22 cellular contexts compared by ENCODE assay signal in the genomic region with DNA sequence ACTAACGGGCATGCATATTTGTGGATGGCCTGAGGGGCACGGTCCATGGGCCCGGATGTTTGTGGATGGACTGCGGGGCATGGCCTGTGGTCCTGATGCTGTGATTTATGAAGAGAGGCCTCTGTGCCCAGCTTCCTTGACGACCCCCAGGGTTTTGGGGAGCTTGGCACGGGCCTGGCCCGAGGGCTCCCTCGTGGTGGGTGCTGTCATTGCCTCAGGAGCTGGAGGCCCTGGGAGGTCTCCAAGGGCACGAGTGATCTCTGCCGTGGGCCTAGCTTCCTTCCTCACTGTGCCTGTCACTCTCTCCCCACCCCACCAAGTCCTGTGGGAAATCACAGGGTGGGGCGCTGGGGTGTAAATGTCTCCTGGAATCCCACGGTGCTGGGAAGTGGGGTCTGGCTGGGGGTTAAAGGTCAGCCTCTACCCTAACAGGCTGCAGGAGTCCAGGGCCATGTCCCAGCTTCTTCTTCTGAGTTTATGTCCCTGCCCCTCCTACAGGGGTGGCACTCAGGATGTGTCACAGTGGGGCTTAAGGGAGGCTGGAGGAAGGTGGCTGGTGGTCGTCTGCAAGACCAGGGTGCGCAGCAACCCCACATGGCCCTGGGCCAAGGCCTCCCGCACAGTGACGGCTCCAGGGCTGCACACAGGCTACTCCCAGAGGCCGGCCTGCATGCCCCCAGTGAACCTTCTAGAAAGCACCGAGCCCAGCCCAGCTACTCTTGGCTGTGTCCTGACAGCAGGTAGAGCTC. TPM values are rescaled to one million over a fixed set of nuclear protein-coding genes. Genes with fewer than 3 reads are reported as not detected.
A peak's percentile ranks its signal among the peaks of the same experiment; 100 is the strongest.
DNase-seq lines count a peak whose midpoint lies in the region; ATAC-seq and TF ChIP-seq lines count a peak whose summit lies in the region.
"Had no signal": no experiment of that assay in that cellular context is flagged by ENCODE, and none has a peak within 500 bp of the region (broad histone marks: within the 10 kb centered on the region; RNA-seq: fewer than 3 reads in every experiment).

No MANE protein-coding gene starts in this region.

- H4K8ac ChIP-seq in neuronal stem cell (ENCODE audit: low read depth, low read length), result no peak overlapping the region

- H3K4me1 Mint-ChIP-seq in activated naive CD8-positive, alpha-beta T cell treated with anti-CD3 and anti-CD28 coated beads for 36 hours, result no peaks in the 10 kb centered on the region
- no peaks in the 10 kb centered on the region for H3K4me1 Mint-ChIP-seq in activated naive CD8-positive, alpha-beta T cell treated with anti-CD3 and anti-CD28 coated beads, Interleukin-2, amount 50 U/mL, for 24 hours
- H3K4me1 Mint-ChIP-seq in stimulated activated naive CD8-positive, alpha-beta T cell treated with anti-CD3 and anti-CD28 coated beads, Interleukin-15, amount 100 ng/mL, for 72 hours, result no peaks in the 10 kb centered on the region
- no peaks in the 10 kb centered on the region for H3K4me1 Mint-ChIP-seq in stimulated activated memory B cell treated with anti-CD40 and anti-IgM and Interleukin-4, amounts not matched to agents 10 μg/mL and 1 μg/mL and 100 μg/mL, for 72 hours
- H3K4me1 Mint-ChIP-seq: GM23338, H9 had no signal

- no peak overlapping the region for H2BK15ac ChIP-seq in neuronal stem cell (ENCODE audit: low read length)

- H3K9me3 Mint-ChIP-seq in activated naive CD8-positive, alpha-beta T cell treated with anti-CD3 and anti-CD28 coated beads for 36 hours, result peaks cover under 1% of the 10 kb centered on the region
- H3K9me3 Mint-ChIP-seq in activated naive CD8-positive, alpha-beta T cell treated with anti-CD3 and anti-CD28 coated beads, Interleukin-2, amount 50 U/mL, for 24 hours, result no peaks in the 10 kb centered on the region
- no peaks in the 10 kb centered on the region for H3K9me3 Mint-ChIP-seq in stimulated activated naive CD8-positive, alpha-beta T cell treated with anti-CD3 and anti-CD28 coated beads, Interleukin-15, amount 100 ng/mL, for 72 hours
- H3K9me3 Mint-ChIP-seq in stimulated activated memory B cell treated with anti-CD40 and anti-IgM and Interleukin-4, amounts not matched to agents 10 μg/mL and 1 μg/mL and 100 μg/mL, for 72 hours, result no peaks in the 10 kb centered on the region
- H3K9me3 Mint-ChIP-seq: CD4-positive, CD25-positive, alpha-beta regulatory T cell had no signal

- H3K4ac ChIP-seq in neuronal stem cell (ENCODE audit: low read length), result no peak overlapping the region

- H3K27me3 ChIP-seq in neuronal stem cell (ENCODE audit: control insufficient read depth in 3 of 3, insufficient read depth in 3 of 3, low read depth in 1 of 3, low read length in 3 of 3) (no peaks in the 10 kb centered on the region), WERI-Rb-1 (ENCODE audit: insufficient read depth, low read depth, severe bottlenecking) (no peaks in the 10 kb centered on the region)
- H3K27me3 ChIP-seq: BE2C had no signal

- no peak for ATAC-seq in activated naive CD8-positive, alpha-beta T cell treated with anti-CD3 and anti-CD28 coated beads, Interleukin-2, amount 50 U/mL, for 24 hours
- peak; percentile 13 for ATAC-seq in stimulated activated naive CD8-positive, alpha-beta T cell treated with anti-CD3 and anti-CD28 coated beads, Interleukin-15, Interleukin-2, amounts not matched to agents 100 U/mL and 50 U/mL, for 24 hours
- ATAC-seq in stimulated activated naive CD8-positive, alpha-beta T cell treated with anti-CD3 and anti-CD28 coated beads, Interleukin-15, amount 100 ng/mL, for 72 hours, result no peak
- peak; percentile 22 for ATAC-seq in stimulated activated memory B cell treated with anti-CD40 and anti-IgM and Interleukin-4, amounts not matched to agents 10 μg/mL and 1 μg/mL and 100 μg/mL, for 72 hours
- ATAC-seq: A549; CD8-positive, alpha-beta T cell; GM23338; HCT116 had no signal

- no peak overlapping the region for H2AK5ac ChIP-seq in neuronal stem cell (ENCODE audit: low read depth, low read length)

- H2AFZ ChIP-seq in neuronal stem cell (ENCODE audit: low read length), result no peak overlapping the region
- H2AFZ ChIP-seq: GM23338 had no signal

- WGBS in neuronal stem cell (ENCODE audit: extremely low coverage in 2 of 2, insufficient read length in 2 of 2, insufficient replicate concordance in 1 of 2), 2 donors, result no CpG with 5 or more reads among the region's 18 CpGs

- H2BK12ac ChIP-seq in neuronal stem cell (ENCODE audit: low read length), result no peak overlapping the region

- H4K91ac ChIP-seq in neuronal stem cell (ENCODE audit: low read depth, low read length, poor library complexity), result no peak overlapping the region

- no peak overlapping the region for H3K4me3 Mint-ChIP-seq in activated naive CD8-positive, alpha-beta T cell treated with anti-CD3 and anti-CD28 coated beads for 36 hours
- H3K4me3 Mint-ChIP-seq in activated naive CD8-positive, alpha-beta T cell treated with anti-CD3 and anti-CD28 coated beads, Interleukin-2, amount 50 U/mL, for 24 hours, result no peak overlapping the region
- no peak overlapping the region for H3K4me3 Mint-ChIP-seq in stimulated activated naive CD8-positive, alpha-beta T cell treated with anti-CD3 and anti-CD28 coated beads, Interleukin-15, amount 100 ng/mL, for 72 hours
- no peak overlapping the region for H3K4me3 Mint-ChIP-seq in stimulated activated memory B cell treated with anti-CD40 and anti-IgM and Interleukin-4, amounts not matched to agents 10 μg/mL and 1 μg/mL and 100 μg/mL, for 72 hours
- H3K4me3 Mint-ChIP-seq: CD4-positive, CD25-positive, alpha-beta regulatory T cell; CD8-positive, alpha-beta T cell; GM23338; H9 had no signal

- H3K9ac ChIP-seq in neuronal stem cell (ENCODE audit: low read depth, low read length, poor library complexity), result no peak overlapping the region

- DNase-seq in activated naive CD8-positive, alpha-beta T cell treated with anti-CD3 and anti-CD28 coated beads for 36 hours, result no peak
- DNase-seq in activated naive CD8-positive, alpha-beta T cell treated with anti-CD3 and anti-CD28 coated beads, Interleukin-2, amount 50 U/mL, for 24 hours, result no peak
- no peak for DNase-seq in stimulated activated naive CD8-positive, alpha-beta T cell treated with anti-CD3 and anti-CD28 coated beads, Interleukin-15, Interleukin-2, amounts not matched to agents 100 U/mL and 50 U/mL, for 24 hours
- DNase-seq in stimulated activated naive CD8-positive, alpha-beta T cell treated with anti-CD3 and anti-CD28 coated beads, Interleukin-15, amount 100 ng/mL, for 72 hours, result no peak
- DNase-seq in neuronal stem cell (ENCODE audit: low spot score) (no peak), NCI-H748 (lab: John Stamatoyannopoulos, UW; ENCODE audit: unreplicated experiment) (no peak), WERI-Rb-1 (no peak)
- DNase-seq: 8988T; ACHN; AML-193; BE2C; Caco-2; CD4-positive, CD25-positive, alpha-beta regulatory T cell; CD8-positive, alpha-beta T cell; DMS153; DND-41; H9 had no signal

- H3K4me2 ChIP-seq in neuronal stem cell (ENCODE audit: insufficient read depth, low read length, poor library complexity, severe bottlenecking), result no peak overlapping the region
- H3K4me2 ChIP-seq: A549, GM23338 had no signal

- peak overlapping the region; percentile 75 for H2BK5ac ChIP-seq in neuronal stem cell (ENCODE audit: low read length)

- H3K27ac ChIP-seq in neuronal stem cell (replicated peaks; ENCODE audit: low read length) (no peak overlapping the region), WERI-Rb-1 (no peak overlapping the region)
- H3K27ac ChIP-seq: A549, C4-2B had no signal

- no peak overlapping the region for H2BK120ac ChIP-seq in neuronal stem cell (ENCODE audit: low read depth, low read length)

- H3K9me3 ChIP-seq in neuronal stem cell (replicated peaks in 1 of 2; ENCODE audit: control insufficient read depth in 2 of 2, insufficient read depth in 1 of 2, low read depth in 1 of 2, low read length in 2 of 2) (peaks cover 0 to 6% of the 10 kb centered on the region in 2 donors), WERI-Rb-1 (ENCODE audit: severe bottlenecking) (no peaks in the 10 kb centered on the region)
- H3K9me3 ChIP-seq: A549, Caco-2 had no signal

- TF ChIP-seq CTCF in WERI-Rb-1 (IDR thresholded peaks at IDR 0.05; ENCODE audit: low read depth, low read length), result no peak

- H3K4me3 ChIP-seq in neuronal stem cell (ENCODE audit: low read length in 2 of 2) (peak overlapping the region in 1 of 2 donors; percentile 38), WERI-Rb-1 (ENCODE audit: low read depth, low read length) (no peak overlapping the region)
- H3K4me3 ChIP-seq: A549, GM23338 had no signal

- no peaks in the 10 kb centered on the region for H3K27me3 Mint-ChIP-seq in activated naive CD8-positive, alpha-beta T cell treated with anti-CD3 and anti-CD28 coated beads for 36 hours
- no peaks in the 10 kb centered on the region for H3K27me3 Mint-ChIP-seq in activated naive CD8-positive, alpha-beta T cell treated with anti-CD3 and anti-CD28 coated beads, Interleukin-2, amount 50 U/mL, for 24 hours
- H3K27me3 Mint-ChIP-seq in stimulated activated naive CD8-positive, alpha-beta T cell treated with anti-CD3 and anti-CD28 coated beads, Interleukin-15, amount 100 ng/mL, for 72 hours, result no peaks in the 10 kb centered on the region
- no peaks in the 10 kb centered on the region for H3K27me3 Mint-ChIP-seq in stimulated activated memory B cell treated with anti-CD40 and anti-IgM and Interleukin-4, amounts not matched to agents 10 μg/mL and 1 μg/mL and 100 μg/mL, for 72 hours
- H3K27me3 Mint-ChIP-seq: CD4-positive, CD25-positive, alpha-beta regulatory T cell had no signal

- H3K36me3 ChIP-seq in neuronal stem cell (replicated peaks in 1 of 2; ENCODE audit: control insufficient read depth in 2 of 2, insufficient read depth in 2 of 2, low read length in 2 of 2), result peaks cover 2 to 75% of the 10 kb centered on the region in 2 donors
- no peaks in the 10 kb centered on the region; the same call in 1 of the 2 replicates for H3K36me3 ChIP-seq in WERI-Rb-1
- H3K36me3 ChIP-seq: BE2C had no signal

- peak overlapping the region; percentile 20 for H3K27ac Mint-ChIP-seq in activated naive CD8-positive, alpha-beta T cell treated with anti-CD3 and anti-CD28 coated beads for 36 hours
- H3K27ac Mint-ChIP-seq in activated naive CD8-positive, alpha-beta T cell treated with anti-CD3 and anti-CD28 coated beads, Interleukin-2, amount 50 U/mL, for 24 hours, result no peak overlapping the region
- peak overlapping the region in 1 of 2 donors; percentile 89 for H3K27ac Mint-ChIP-seq in stimulated activated naive CD8-positive, alpha-beta T cell treated with anti-CD3 and anti-CD28 coated beads, Interleukin-15, amount 100 ng/mL, for 72 hours
- H3K27ac Mint-ChIP-seq in stimulated activated memory B cell treated with anti-CD40 and anti-IgM and Interleukin-4, amounts not matched to agents 10 μg/mL and 1 μg/mL and 100 μg/mL, for 72 hours, result no peak overlapping the region
- H3K27ac Mint-ChIP-seq: CD4-positive, CD25-positive, alpha-beta regulatory T cell; CD8-positive, alpha-beta T cell; GM23338; H9 had no signal

- no peak overlapping the region for H3K23ac ChIP-seq in neuronal stem cell (ENCODE audit: low read depth, low read length, poor library complexity)

- H3K79me1 ChIP-seq in neuronal stem cell (ENCODE audit: low read depth, low read length), result peaks cover 1% of the 10 kb centered on the region

- peak overlapping the region; percentile 14 for H3K14ac ChIP-seq in neuronal stem cell (ENCODE audit: low read length)

- H3K4me1 ChIP-seq in neuronal stem cell (ENCODE audit: control insufficient read depth in 2 of 2, insufficient read depth in 1 of 2, low read depth in 1 of 2, low read length in 2 of 2), result no peaks in the 10 kb centered on the region
- H3K4me1 ChIP-seq: A549, BE2C, Caco-2 had no signal

- peaks cover 7% of the 10 kb centered on the region for H3K36me3 Mint-ChIP-seq in activated naive CD8-positive, alpha-beta T cell treated with anti-CD3 and anti-CD28 coated beads for 36 hours
- peaks cover 4% of the 10 kb centered on the region for H3K36me3 Mint-ChIP-seq in activated naive CD8-positive, alpha-beta T cell treated with anti-CD3 and anti-CD28 coated beads, Interleukin-2, amount 50 U/mL, for 24 hours (ENCODE audit: low read depth)
- H3K36me3 Mint-ChIP-seq in stimulated activated memory B cell treated with anti-CD40 and anti-IgM and Interleukin-4, amounts not matched to agents 10 μg/mL and 1 μg/mL and 100 μg/mL, for 72 hours, result no peaks in the 10 kb centered on the region

- no peak overlapping the region for H3K18ac ChIP-seq in neuronal stem cell (ENCODE audit: low read length)

RNA-seq across cellular contexts. Expression of a gene that starts 27.6 kb away (rescaled TPM):
- 100 to 1,000 TPM in 1 of 2 experiments, 10 to 100 TPM in 1; 94.0 to 109 TPM for total RNA-seq in activated naive CD8-positive, alpha-beta T cell treated with anti-CD3 and anti-CD28 coated beads for 36 hours
- polyA plus RNA-seq in neuronal stem cell (2013, experiment 1 of 2), result 112 TPM
- polyA plus RNA-seq in neuronal stem cell (2013, experiment 2 of 2), result 111 TPM

Comparison
In these comparisons a context has a peak if more than half of its experiments do, and no peak if none do; other contexts are left out.
1. ATAC-seq: peak in stimulated activated naive CD8-positive, alpha-beta T cell treated with anti-CD3 and anti-CD28 coated beads, Interleukin-15, Interleukin-2, amounts not matched to agents 100 U/mL and 50 U/mL, for 24 hours (single experiment) and stimulated activated memory B cell treated with anti-CD40 and anti-IgM and Interleukin-4, amounts not matched to agents 10 μg/mL and 1 μg/mL and 100 μg/mL, for 72 hours (single experiment); none in activated naive CD8-positive, alpha-beta T cell treated with anti-CD3 and anti-CD28 coated beads, Interleukin-2, amount 50 U/mL, for 24 hours (single experiment) and stimulated activated naive CD8-positive, alpha-beta T cell treated with anti-CD3 and anti-CD28 coated beads, Interleukin-15, amount 100 ng/mL, for 72 hours (single experiment).